In the genomic region with DNA sequence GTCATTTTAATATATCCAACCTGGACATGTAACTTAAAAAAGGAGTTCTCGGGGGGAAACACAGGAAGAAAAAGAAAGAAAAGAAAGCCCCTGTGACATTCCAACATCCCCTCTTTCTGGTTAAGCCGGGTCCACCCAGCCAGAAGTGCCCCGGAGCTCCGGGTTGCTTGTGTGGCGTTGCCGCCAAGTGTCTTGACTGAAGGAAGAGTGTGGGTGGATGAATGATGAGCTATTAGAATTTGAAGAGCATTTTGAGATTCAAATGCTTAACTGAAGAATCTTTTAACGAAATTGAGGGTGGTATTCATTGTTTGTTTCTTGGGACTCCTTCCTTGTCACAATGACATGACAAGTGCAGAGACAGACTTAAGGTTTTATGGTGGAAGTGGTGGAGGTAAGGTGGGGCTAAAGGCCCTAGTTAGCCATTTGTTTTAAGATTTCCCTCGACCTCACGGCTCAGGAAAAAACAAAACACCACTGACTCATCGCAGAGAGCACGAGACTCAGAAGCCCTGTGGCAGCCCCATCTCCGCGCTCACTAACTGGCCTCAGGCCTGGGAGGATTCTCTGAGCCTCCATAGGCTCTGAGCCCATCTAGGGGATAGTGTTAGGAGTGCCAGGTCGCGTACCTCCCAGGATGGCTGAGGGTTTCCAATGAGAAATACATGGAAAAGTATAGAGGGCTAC, we compare ENCODE assay signal across 8 cellular contexts. TPM values are rescaled to one million over a fixed set of nuclear protein-coding genes. Genes with fewer than 3 reads are reported as not detected.
DNase-seq lines count a peak whose midpoint lies in the region; ATAC-seq and TF ChIP-seq lines count a peak whose summit lies in the region.

No MANE protein-coding gene starts in this region.

- H3K9me2 ChIP-seq in OCI-LY7 (ENCODE audit: insufficient read depth, low read length): no peaks in the 10 kb centered on the region

- no TSS peak for BruUV-seq in OCI-LY7 (replicated peaks; lab: Mats Ljungman, UMichigan)

- H3K79me2 ChIP-seq in OCI-LY7 (ENCODE audit: insufficient read depth, low read depth, low read length): no peaks in the 10 kb centered on the region

- CTCF ChIA-PET in OCI-LY7 (lab: Charles Lee; ENCODE audit: unreplicated experiment): interaction anchor here (0.6 kb wide), 1 partner anchor 43 kb away, joined by 3 read pairs; no protein-coding TSS in a partner anchor

- H3K27me3 ChIP-seq in tibial artery: no peaks in the 10 kb centered on the region

- H3K4me3 Mint-ChIP-seq in activated T-cell treated with anti-CD3 and anti-CD28 coated beads, Interleukin-2, amount 50 U/mL, for 72 hours: peak overlapping the region; percentile 77 to 88

- intact Hi-C loops in tibial artery (cut with DNase I; ENCODE audit: low total_unique reads): no loop called here
- intact Hi-C loops in OCI-LY7 (cut with micrococcal nuclease; ENCODE audit: unreplicated experiment): no loop called here

- no peaks in the 10 kb centered on the region for H3K36me3 ChIP-seq in tibial artery
- H3K36me3 ChIP-seq in OCI-LY7 (ENCODE audit: insufficient read depth, low read length): no peaks in the 10 kb centered on the region

- ATAC-seq in activated T-cell treated with anti-CD3 and anti-CD28 coated beads, Interleukin-2, amount 50 U/mL, for 72 hours (replicated peaks in 1 of 2): no peak

- peaks cover 8% of the 10 kb centered on the region for H3K4me1 Mint-ChIP-seq in activated T-cell treated with anti-CD3 and anti-CD28 coated beads, Interleukin-2, amount 50 U/mL, for 72 hours (ENCODE audit: low read depth)

- H2AFZ ChIP-seq in OCI-LY7 (ENCODE audit: low read length): no peak overlapping the region

- no peak overlapping the region for H3K4me2 ChIP-seq in OCI-LY7 (ENCODE audit: low read length)

- H3K9me3 ChIP-seq in tibial artery: no peaks in the 10 kb centered on the region
- no peaks in the 10 kb centered on the region for H3K9me3 ChIP-seq in OCI-LY7 (ENCODE audit: low read length)

- POLR2A ChIA-PET in OCI-LY7 (lab: Charles Lee): no interaction called here

- peaks cover 76% of the 10 kb centered on the region for H3K27me3 Mint-ChIP-seq in activated T-cell treated with anti-CD3 and anti-CD28 coated beads, Interleukin-2, amount 50 U/mL, for 72 hours (ENCODE audit: low read depth)

- H3K9me3 Mint-ChIP-seq in activated T-cell treated with anti-CD3 and anti-CD28 coated beads, Interleukin-2, amount 50 U/mL, for 72 hours: no peaks in the 10 kb centered on the region

- no peaks in the 10 kb centered on the region for H4K20me1 ChIP-seq in OCI-LY7 (ENCODE audit: insufficient read depth, low read length)

- H3K4me3 ChIP-seq in tibial artery (peak overlapping the region in 1 of 2 donors; percentile 76), OCI-LY7 (ENCODE audit: low read depth, low read length, poor library complexity, severe bottlenecking) (no peak overlapping the region)

- TF ChIP-seq CTCF in tibial artery (IDR thresholded peaks at IDR 0.05) (no peak), OCI-LY7 (conservative IDR thresholded peaks at IDR 0.05; ENCODE audit: low read length) (no peak)

- peak overlapping the region; percentile 77 to 96 for H3K27ac ChIP-seq in tibial artery
- no peak overlapping the region for H3K27ac ChIP-seq in OCI-LY7 (ENCODE audit: low read depth, low read length, poor library complexity, severe bottlenecking)

- peaks cover 0 to 6% of the 10 kb centered on the region in 2 donors for H3K36me3 Mint-ChIP-seq in activated T-cell treated with anti-CD3 and anti-CD28 coated beads, Interleukin-2, amount 50 U/mL, for 72 hours (ENCODE audit: insufficient read depth in 2 of 2)

- H3K27ac Mint-ChIP-seq in activated T-cell treated with anti-CD3 and anti-CD28 coated beads, Interleukin-2, amount 50 U/mL, for 72 hours: no peak overlapping the region

- H3K4me1 ChIP-seq in tibial artery (peaks cover 0 to 25% (median 8%) of the 10 kb centered on the region in 4 donors), OCI-LY7 (ENCODE audit: insufficient read depth, low read length, poor library complexity, severe bottlenecking) (no peaks in the 10 kb centered on the region)

- no peak for DNase-seq in activated T-cell treated with anti-CD3 and anti-CD28 coated beads, Interleukin-2, amount 50 U/mL, for 72 hours
- DNase-seq in activated T-cell treated with anti-CD3 and anti-CD28 coated beads for 4 hours: no peak
- peak; percentile 45 for DNase-seq in brain pericyte (ENCODE audit: low read depth, low spot score)
- DNase-seq in left kidney (ENCODE audit: low read depth, low spot score): peak; percentile 37
- DNase-seq in tibial artery: peak; percentile 57 to 75
- DNase-seq in ecto neural progenitor cell (ENCODE audit: low spot score): no peak
- DNase-seq in NCI-H2107 treated with DMSO at 0.1 percent for 48 hours (lab: John Stamatoyannopoulos, UW; ENCODE audit: unreplicated experiment): no peak
- no peak for DNase-seq in OCI-LY7 (ENCODE audit: low spot score)

RNA-seq across cellular contexts. Expression of a gene that starts 1.8 kb away (rescaled TPM):
- total RNA-seq in activated T-cell treated with anti-CD3 and anti-CD28 coated beads, Interleukin-2, amount 50 U/mL, for 72 hours: under 1 TPM; 0.29 to 0.51 TPM
- not detected in 2 replicates for total RNA-seq in OCI-LY7 (2014; rRNA removed; shearing (Covaris generic))
- total RNA-seq in OCI-LY7 (2022): not detected in 2 replicates

Comparison
In these comparisons a context has a peak if more than half of its experiments do, and no peak if none do; other contexts are left out.
1. DNase-seq: peak in brain pericyte (single experiment), left kidney (single experiment) and tibial artery (2 of 2); none in activated T-cell treated with anti-CD3 and anti-CD28 coated beads, Interleukin-2, amount 50 U/mL, for 72 hours (0 of 2), activated T-cell treated with anti-CD3 and anti-CD28 coated beads for 4 hours (single experiment), ecto neural progenitor cell (single experiment), NCI-H2107 treated with DMSO at 0.1 percent for 48 hours (single experiment) and OCI-LY7 (single experiment).